Comparison of ENCODE assay signal across 8 cellular contexts in the genomic region with DNA sequence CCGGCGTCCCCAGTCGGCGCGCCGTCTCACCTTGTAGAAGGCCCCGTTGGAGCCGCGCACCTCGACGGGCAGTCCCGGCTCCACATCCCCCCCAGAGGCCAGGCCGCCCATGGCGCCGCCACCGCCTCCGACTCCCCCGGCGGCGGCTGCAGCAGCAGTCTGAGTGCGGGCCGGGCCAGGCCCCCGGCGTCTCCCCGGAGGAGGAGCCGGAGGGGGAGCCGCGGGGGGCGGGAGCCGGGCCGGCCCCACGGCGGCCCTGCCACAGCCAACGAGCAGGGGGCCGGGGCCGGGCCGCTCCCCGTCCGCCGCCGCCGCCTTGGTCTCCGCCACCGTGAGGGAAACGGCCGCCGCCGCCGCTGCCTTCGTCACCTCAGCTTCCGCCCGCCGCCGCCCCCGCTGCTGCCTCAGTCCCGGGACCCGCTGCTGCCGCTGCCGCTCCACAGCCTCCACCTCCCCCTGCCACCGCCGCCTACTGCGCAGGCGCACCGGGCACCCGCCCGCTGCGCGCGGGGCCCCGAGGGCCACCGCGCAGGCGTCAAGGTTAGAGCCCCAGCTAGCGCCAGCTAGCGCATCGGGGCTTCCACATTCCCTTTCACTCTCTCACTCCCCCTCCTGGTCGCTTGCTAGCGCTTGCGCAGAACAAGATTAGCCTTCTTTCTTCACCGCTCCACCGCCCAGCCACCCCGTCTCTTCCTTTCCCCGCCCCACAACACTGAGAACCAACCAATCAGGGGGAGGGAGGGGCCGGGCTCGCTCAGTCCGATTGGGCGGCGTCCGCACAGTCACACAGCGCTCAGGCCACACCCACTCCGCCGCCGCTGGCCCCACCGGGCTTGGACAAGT. TPM values are rescaled to one million over a fixed set of nuclear protein-coding genes. Genes with fewer than 3 reads are reported as not detected.
DNase-seq lines count a peak whose midpoint lies in the region; ATAC-seq, FAIRE-seq and TF ChIP-seq lines count a peak whose summit lies in the region.

A gene (minus strand): TSS at position 476 of the 843 bp plus-strand sequence. CDS start 365 bp downstream, at position 111.

- no peak within 1 kb of the TSS for H2BK15ac ChIP-seq in H1 (ENCODE audit: low read length)
- peak within 1 kb of the TSS; percentile 89 for H2BK15ac ChIP-seq in mesenchymal stem cell (ENCODE audit: low read depth, poor library complexity, severe bottlenecking)

- H3K9me3 Mint-ChIP-seq in Calu3 (ENCODE audit: low read depth, unreplicated experiment) = no peaks in the 10 kb centered on the region
- no peaks in the 10 kb centered on the region for H3K9me3 Mint-ChIP-seq in activated CD8-positive, alpha-beta memory T cell treated with anti-CD3 and anti-CD28 coated beads, Interleukin-2, amount 10 ng/mL, durations not matched to agents 7 days and 5 days (ENCODE audit: low read depth)

- H3K14ac ChIP-seq in H1 (ENCODE audit: insufficient read length) = no peak within 1 kb of the TSS
- peak within 1 kb of the TSS in 1 of 2 experiments; percentile 91 for H3K14ac ChIP-seq in mesenchymal stem cell (ENCODE audit: low read length in 2 of 2)

- H3K4me3 Mint-ChIP-seq in Calu3 (ENCODE audit: low read depth, unreplicated experiment) = peak within 1 kb of the TSS; percentile 78
- peak within 1 kb of the TSS; percentile 77 for H3K4me3 Mint-ChIP-seq in activated CD8-positive, alpha-beta memory T cell treated with anti-CD3 and anti-CD28 coated beads, Interleukin-2, amount 10 ng/mL, durations not matched to agents 7 days and 5 days

- DNase-seq in Calu3 (peak; percentile 96), NT2/D1 (ENCODE audit: low read depth, low spot score) (peak; percentile 98), H1 (ENCODE audit: low read depth in 1 of 2, low spot score in 2 of 2) (peak; percentile 97 to 100), mesenchymal stem cell (peak; percentile 100)
- DNase-seq in activated CD8-positive, alpha-beta memory T cell treated with anti-CD3 and anti-CD28 coated beads, Interleukin-2, amount 10 ng/mL, durations not matched to agents 7 days and 5 days = peak; percentile 100
- DNase-seq in stimulated activated CD8-positive, alpha-beta memory T cell treated with anti-CD3 and anti-CD28 coated beads, Interleukin-12 subunit alpha, Interleukin-12 subunit beta, amount 100 ng/mL, for 4 hours (ENCODE audit: low read depth) = peak; percentile 96

- CTCF ChIA-PET in Calu3 (lab: Charles Lee) = interaction anchor here (0.6 to 1.4 kb wide), 7 partner anchors 10 to 400 kb away, joined by 3 to 5 read pairs (median 4); a partner anchor contains a TSS
- CTCF ChIA-PET in activated CD8-positive, alpha-beta memory T cell treated with anti-CD3 and anti-CD28 coated beads, Interleukin-2, amount 10 ng/mL, durations not matched to agents 7 days and 5 days (lab: Charles Lee) = interaction anchor here (0.8 to 6.0 kb wide), 23 partner anchors 10 to 579 kb away, joined by 3 to 58 read pairs (median 4); a partner anchor contains a TSS
- CTCF ChIA-PET in H1 (lab: Charles Lee; ENCODE audit: partially characterized antibody) = interaction anchor here (0.6 to 13.4 kb wide), 17 partner anchors 11 to 299 kb away, joined by 3 to 92 read pairs (median 4); a partner anchor contains a TSS

- peaks cover 4 to 35% of the 10 kb centered on the region in 2 experiments; a peak in 3 of 4 replicates for H3K79me2 ChIP-seq in H1 (ENCODE audit: control insufficient read depth in 1 of 2, insufficient read depth in 2 of 2, low read length in 2 of 2)

- intact Hi-C loops in Calu3 (cut with micrococcal nuclease; ENCODE audit: unreplicated experiment) = no loop called here

- H3K36me3 ChIP-seq in HUES48 (ENCODE audit: control insufficient read depth, insufficient read depth, low read length) (peaks cover 20% of the 10 kb centered on the region), NT2/D1 (ENCODE audit: insufficient read depth, insufficient read length, low read length) (peaks cover 20% of the 10 kb centered on the region), H1 (ENCODE audit: control insufficient read depth in 2 of 4, insufficient read depth in 4 of 4, low read length in 3 of 4) (peaks cover 0 to 10% (median 0%) of the 10 kb centered on the region in 4 experiments; a peak in 2 of 8 replicates), mesenchymal stem cell (ENCODE audit: control insufficient read depth in 1 of 2, insufficient read depth in 2 of 2, low read depth in 1 of 2, low read length in 2 of 2) (peaks cover 0 to 21% of the 10 kb centered on the region in 2 experiments)

- peaks cover 23% of the 10 kb centered on the region for H3K4me1 Mint-ChIP-seq in Calu3 (ENCODE audit: low read depth, unreplicated experiment)
- H3K4me1 Mint-ChIP-seq in activated CD8-positive, alpha-beta memory T cell treated with anti-CD3 and anti-CD28 coated beads, Interleukin-2, amount 10 ng/mL, durations not matched to agents 7 days and 5 days = peaks cover 30% of the 10 kb centered on the region

- H3K79me1 ChIP-seq in H1 (ENCODE audit: low read depth, low read length) (peaks cover 18% of the 10 kb centered on the region), mesenchymal stem cell (replicated peaks; ENCODE audit: low read length, poor library complexity, severe bottlenecking) (no peaks in the 10 kb centered on the region)

- H3K9me3 ChIP-seq in HUES48 (ENCODE audit: control insufficient read depth, insufficient read depth, low read length) (no peaks in the 10 kb centered on the region), NT2/D1 (ENCODE audit: insufficient read depth, low read length) (no peaks in the 10 kb centered on the region), H1 (ENCODE audit: insufficient read depth in 2 of 2, low read depth in 1 of 2, low read length in 1 of 2) (no peaks in the 10 kb centered on the region), mesenchymal stem cell (ENCODE audit: control insufficient read depth, low read length) (no peaks in the 10 kb centered on the region)

- H4K91ac ChIP-seq in H1 (replicated peaks; ENCODE audit: insufficient read length, low read length) (peak within 1 kb of the TSS; percentile 22), mesenchymal stem cell (ENCODE audit: low read length) (peak within 1 kb of the TSS; percentile 97)

- TF ChIP-seq RAD21 in H1 (IDR thresholded peaks at IDR 0.05 in 1 of 2, conservative IDR thresholded peaks at IDR 0.05 in 1 of 2; ENCODE audit: low read depth in 2 of 2, low read length in 2 of 2) = peak; percentile 14 to 29

- no peak within 1 kb of the TSS for H3K4ac ChIP-seq in H1 (replicated peaks; ENCODE audit: insufficient read length, low read depth, low read length)
- H3K4ac ChIP-seq in mesenchymal stem cell (ENCODE audit: low read depth in 1 of 2, low read length in 2 of 2) = peak within 1 kb of the TSS in 1 of 2 experiments; percentile 97

- H3K4me3 ChIP-seq in HUES48 (ENCODE audit: low read depth, low read length) (peak within 1 kb of the TSS; percentile 90), NT2/D1 (ENCODE audit: insufficient read length, low read depth) (peak within 1 kb of the TSS; percentile 74), H1 (ENCODE audit: extremely low read depth in 1 of 4, insufficient read depth in 2 of 4, low read depth in 3 of 4, low read length in 4 of 4) (peak within 1 kb of the TSS; percentile 87 to 95 (median 92)), mesenchymal stem cell (ENCODE audit: insufficient read depth in 1 of 2, low read depth in 1 of 2, low read length in 2 of 2) (peak within 1 kb of the TSS; percentile 95 to 96)

- H3K23me2 ChIP-seq in H1 (ENCODE audit: low read depth, low read length) = peaks cover 6% of the 10 kb centered on the region

- peak in 1 of 2 experiments; percentile 24; a peak in 1 of 3 replicates for TF ChIP-seq POLR2A in H1 (IDR thresholded peaks at IDR 0.05; ENCODE audit: control extremely low read depth in 1 of 2, low read depth in 2 of 2, low read length in 2 of 2)

- H3K27me3 ChIP-seq in HUES48 (ENCODE audit: control insufficient read depth, insufficient read depth, low read length) (no peaks in the 10 kb centered on the region), NT2/D1 (ENCODE audit: insufficient read depth, insufficient read length) (no peaks in the 10 kb centered on the region), H1 (replicated peaks in 1 of 4; ENCODE audit: control insufficient read depth in 3 of 4, extremely low read depth in 1 of 4, insufficient read depth in 3 of 4, low read length in 3 of 4) (no peaks in the 10 kb centered on the region), mesenchymal stem cell (ENCODE audit: control insufficient read depth in 1 of 2, insufficient read depth in 1 of 2, low read length in 2 of 2) (no peaks in the 10 kb centered on the region)

- TF ChIP-seq EP300 in H1 (IDR thresholded peaks at IDR 0.05; ENCODE audit: borderline replicate concordance in 1 of 2, low read depth in 2 of 2, low read length in 2 of 2) = no peak

- peak within 1 kb of the TSS; percentile 86 for H3K27ac ChIP-seq in HUES48 (ENCODE audit: low read depth, low read length)
- peak within 1 kb of the TSS; percentile 52; the same call in 1 of the 2 replicates for H3K27ac ChIP-seq in H1 (ENCODE audit: low read depth, low read length)
- H3K27ac ChIP-seq in mesenchymal stem cell (ENCODE audit: low read length, poor library complexity, severe bottlenecking) = peak within 1 kb of the TSS; percentile 81

- H3K4me2 ChIP-seq in H1 (ENCODE audit: insufficient read depth in 1 of 2, low read depth in 2 of 2, low read length in 2 of 2) (peak within 1 kb of the TSS; percentile 88 to 94), mesenchymal stem cell (ENCODE audit: low read length, poor library complexity, severe bottlenecking) (peak within 1 kb of the TSS; percentile 70)

- H2BK20ac ChIP-seq in H1 (ENCODE audit: low read length) = no peak within 1 kb of the TSS

- no peaks in the 10 kb centered on the region for H3K27me3 Mint-ChIP-seq in Calu3 (ENCODE audit: unreplicated experiment)
- H3K27me3 Mint-ChIP-seq in activated CD8-positive, alpha-beta memory T cell treated with anti-CD3 and anti-CD28 coated beads, Interleukin-2, amount 10 ng/mL, durations not matched to agents 7 days and 5 days = no peaks in the 10 kb centered on the region

- no peak within 1 kb of the TSS for H3K23ac ChIP-seq in H1 (ENCODE audit: insufficient read length)
- peak within 1 kb of the TSS; percentile 80 to 98 for H3K23ac ChIP-seq in mesenchymal stem cell (ENCODE audit: low read length in 2 of 2)

- H2AFZ ChIP-seq in H1 (ENCODE audit: low read length) (peak within 1 kb of the TSS; percentile 48; the same call in 1 of the 2 replicates), mesenchymal stem cell (ENCODE audit: low read depth, low read length) (peak within 1 kb of the TSS; percentile 77)

- H4K20me1 ChIP-seq in H1 (replicated peaks in 1 of 2; ENCODE audit: control insufficient read depth in 1 of 2, insufficient read depth in 2 of 2, low read length in 2 of 2) = peaks cover 0 to 11% of the 10 kb centered on the region in 2 experiments

- TF ChIP-seq CTCF in Calu3 (IDR thresholded peaks at IDR 0.05; ENCODE audit: unreplicated experiment) = no peak
- peak; percentile 62 to 76 (median 64) for TF ChIP-seq CTCF in H1 (IDR thresholded peaks at IDR 0.05; ENCODE audit: control extremely low read depth in 1 of 3, insufficient read depth in 1 of 3, low read depth in 1 of 3, low read length in 3 of 3)

- WGBS in H1 (ENCODE audit: extremely low coverage in 1 of 2, insufficient coverage in 1 of 2, insufficient read length in 1 of 2, insufficient replicate concordance in 2 of 2, low coverage in 1 of 2, low lambda C conversion rate in 2 of 2, missing lambda C conversion rate in 1 of 2), 2 experiments = 1% methylated on average over 34 of the region's 94 CpGs; no CpG with 5 or more reads in 1 of the 2 experiments
- under 1% methylated on average over 73 of the region's 94 CpGs for WGBS in mesenchymal stem cell

- POLR2A ChIA-PET in H1 (lab: Charles Lee; ENCODE audit: partially characterized antibody) = interaction anchor here (0.7 to 79.4 kb wide), 12 partner anchors 13 to 87 kb away, joined by 3 to 2272 read pairs (median 6); a partner anchor contains a TSS

- H2BK12ac ChIP-seq in H1 (ENCODE audit: low read depth, low read length) (no peak within 1 kb of the TSS), mesenchymal stem cell (ENCODE audit: low read length in 2 of 2) (peak within 1 kb of the TSS in 1 of 2 experiments; percentile 84)

- peak within 1 kb of the TSS; percentile 79 for H3K27ac Mint-ChIP-seq in Calu3 (ENCODE audit: unreplicated experiment)
- H3K27ac Mint-ChIP-seq in activated CD8-positive, alpha-beta memory T cell treated with anti-CD3 and anti-CD28 coated beads, Interleukin-2, amount 10 ng/mL, durations not matched to agents 7 days and 5 days = peak within 1 kb of the TSS; percentile 87

- no peak within 1 kb of the TSS for H2BK120ac ChIP-seq in H1 (replicated peaks; ENCODE audit: low read depth, low read length)
- peak within 1 kb of the TSS; percentile 83 for H2BK120ac ChIP-seq in mesenchymal stem cell (ENCODE audit: low read depth, low read length)

- H3K4me1 ChIP-seq in HUES48 (ENCODE audit: control insufficient read depth, insufficient read depth, low read length) = peaks cover 18% of the 10 kb centered on the region
- H3K4me1 ChIP-seq in NT2/D1 (ENCODE audit: insufficient read depth, insufficient read length) = no peaks in the 10 kb centered on the region
- H3K4me1 ChIP-seq in H1 (replicated peaks in 1 of 4; ENCODE audit: control insufficient read depth in 3 of 4, insufficient read depth in 4 of 4, low read length in 3 of 4) = peaks cover 0 to 5% (median 1%) of the 10 kb centered on the region in 4 experiments; a peak in 4 of 7 replicates
- peaks cover 3% of the 10 kb centered on the region for H3K4me1 ChIP-seq in mesenchymal stem cell (ENCODE audit: control insufficient read depth, insufficient read depth, low read depth, low read length)

- H2AK5ac ChIP-seq in H1 (ENCODE audit: low read depth, low read length) = no peak within 1 kb of the TSS
- H2AK5ac ChIP-seq in mesenchymal stem cell (ENCODE audit: low read length, severe bottlenecking) = no peak within 1 kb of the TSS

- H3K18ac ChIP-seq in H1 (ENCODE audit: extremely low read depth, low read length) = no peak within 1 kb of the TSS; the same call in 1 of the 2 replicates
- peak within 1 kb of the TSS; percentile 96 to 100 for H3K18ac ChIP-seq in mesenchymal stem cell (ENCODE audit: low read depth in 1 of 2, low read length in 2 of 2)

- H2BK5ac ChIP-seq in H1 (ENCODE audit: low read depth, low read length) = no peak within 1 kb of the TSS
- H2BK5ac ChIP-seq in mesenchymal stem cell (ENCODE audit: low read depth, low read length, poor library complexity, severe bottlenecking) = peak within 1 kb of the TSS; percentile 66

- H3K9ac ChIP-seq in HUES48 (ENCODE audit: low read depth, low read length) = peak within 1 kb of the TSS; percentile 74
- peak within 1 kb of the TSS; percentile 80 for H3K9ac ChIP-seq in NT2/D1 (ENCODE audit: insufficient read length, low read depth)
- H3K9ac ChIP-seq in H1 (replicated peaks in 1 of 4; ENCODE audit: extremely low read depth in 1 of 4, low read depth in 3 of 4, low read length in 3 of 4) = peak within 1 kb of the TSS; percentile 56 to 74 (median 60)
- H3K9ac ChIP-seq in mesenchymal stem cell (ENCODE audit: low read length) = peak within 1 kb of the TSS; percentile 95

- BruUV-seq in Calu3 (replicated peaks; lab: Mats Ljungman, UMichigan) = no TSS peak

- no peak within 1 kb of the TSS for H3K56ac ChIP-seq in H1 (replicated peaks; ENCODE audit: insufficient read length, low read depth, low read length)

- H4K5ac ChIP-seq in H1 (ENCODE audit: insufficient read length, low read depth, low read length) = no peak within 1 kb of the TSS

- peaks cover 25% of the 10 kb centered on the region for H3K36me3 Mint-ChIP-seq in Calu3 (ENCODE audit: insufficient read depth, unreplicated experiment)
- H3K36me3 Mint-ChIP-seq in activated CD8-positive, alpha-beta memory T cell treated with anti-CD3 and anti-CD28 coated beads, Interleukin-2, amount 10 ng/mL, durations not matched to agents 7 days and 5 days = peaks cover 5% of the 10 kb centered on the region

- peak; percentile 82 for FAIRE-seq in H1 (lab: Jason Lieb, UNC)

- no peak within 1 kb of the TSS; the same call in 1 of the 2 replicates for H4K8ac ChIP-seq in H1 (ENCODE audit: extremely low read depth, insufficient read depth, low read length)
- H4K8ac ChIP-seq in mesenchymal stem cell (ENCODE audit: low read length) = peak within 1 kb of the TSS; percentile 94

- peak; percentile 83 for ATAC-seq in GM21381 (IDR thresholded peaks at IDR 0.05; ENCODE audit: unreplicated experiment)
- peak; percentile 95 for ATAC-seq in activated CD8-positive, alpha-beta memory T cell treated with anti-CD3 and anti-CD28 coated beads, Interleukin-2, amount 10 ng/mL, durations not matched to agents 7 days and 5 days

RNA-seq across cellular contexts. Expression of the gene that starts here (rescaled TPM):
- total RNA-seq in Calu3 (2022) = 30.3 and 30.9 TPM in 2 replicates
- total RNA-seq in activated CD8-positive, alpha-beta memory T cell treated with anti-CD3 and anti-CD28 coated beads, Interleukin-2, amount 10 ng/mL, durations not matched to agents 7 days and 5 days = 10 to 100 TPM; 30.7 to 40.5 TPM
- total RNA-seq in H1 (2021; fragmentation: NEBNext Ultra II Directional; extraction: Animal tissue kit (Norgen Biotek cat#: 25700)) = 26.2 and 26.8 TPM in 2 replicates
- 44.0 and 63.3 TPM in 2 replicates for polyA plus RNA-seq in H1 (2011; rRNA removed)
- polyA plus RNA-seq in H1 (2011; cell fraction: cytosol; rRNA removed) = 29.1 TPM
- polyA plus RNA-seq in H1 (2011; cell fraction: nucleus; rRNA removed) = 90.6 TPM
- 21.8 to 29.7 TPM (median 28.2 TPM) in 4 replicates for polyA plus RNA-seq in H1 (2012, experiment 1 of 2)
- polyA plus RNA-seq in H1 (2012, experiment 2 of 2) = 17.1 TPM
- polyA plus RNA-seq in H1 (2013, experiment 1 of 2) = 22.7 TPM
- polyA plus RNA-seq in H1 (2013, experiment 2 of 2) = 20.5 TPM
- polyA minus RNA-seq in H1 (2011; rRNA and poly(A)+ RNA removed) = 21.9 and 25.0 TPM in 2 replicates
- 13.2 TPM for polyA minus RNA-seq in H1 (2011; cell fraction: cytosol; rRNA and poly(A)+ RNA removed)
- 18.2 TPM for polyA minus RNA-seq in H1 (2011; cell fraction: nucleus; rRNA and poly(A)+ RNA removed)
- polyA plus RNA-seq in mesenchymal stem cell (2013, experiment 1 of 2) = 32.3 TPM
- 32.1 TPM for polyA plus RNA-seq in mesenchymal stem cell (2013, experiment 2 of 2)

Comparison
In these comparisons a context has a peak if more than half of its experiments do, and no peak if none do; other contexts are left out.
1. Peak in every context shown above with its lines: DNase-seq, ATAC-seq, H3K4me3 ChIP-seq and H3K27ac ChIP-seq.